Comparison of ENCODE assay signal across 19 cellular contexts in the genomic region with DNA sequence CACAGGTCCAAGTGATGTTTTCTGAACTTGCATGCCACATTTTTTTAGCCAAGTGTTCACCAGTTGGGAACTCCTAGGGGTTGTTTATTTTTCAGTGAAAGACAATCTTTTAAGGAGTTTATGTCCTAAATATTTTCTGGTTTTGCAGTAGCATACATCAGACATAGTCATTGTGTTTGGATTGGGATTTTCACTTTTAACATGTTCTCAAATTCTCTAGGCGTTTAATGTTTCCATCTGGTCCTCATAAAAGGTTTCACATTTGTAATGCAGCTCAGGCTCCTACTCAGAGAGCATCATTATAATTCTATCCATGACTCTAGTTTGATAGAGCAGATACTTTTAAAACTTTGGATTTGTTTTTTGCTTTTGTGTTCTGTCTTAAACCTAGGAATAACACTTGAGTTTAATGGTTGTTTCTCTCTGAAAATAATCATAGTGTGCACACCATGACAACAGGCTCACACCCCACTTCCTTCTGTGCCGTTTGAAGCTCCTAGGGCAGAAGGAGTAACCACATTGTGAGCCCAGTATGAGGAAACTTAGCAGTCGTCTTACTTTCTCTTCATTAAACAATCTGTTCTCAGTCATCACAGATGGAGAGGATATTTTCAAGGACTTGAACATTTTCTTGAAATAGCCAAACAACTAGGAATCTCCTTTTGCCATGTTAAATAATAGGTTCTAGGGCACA.
A peak's percentile ranks its signal among the peaks of the same experiment; 100 is the strongest.
DNase-seq lines count a peak whose midpoint lies in the region; TF ChIP-seq lines count a peak whose summit lies in the region.
"Had no signal": no experiment of that assay in that cellular context is flagged by ENCODE, and none has a peak within 500 bp of the region (broad histone marks: within the 10 kb centered on the region; RNA-seq: fewer than 3 reads in every experiment).

No MANE protein-coding gene starts in this region.

- no peaks in the 10 kb centered on the region for H3F3A ChIP-seq in OCI-LY1 (ENCODE audit: insufficient read depth, low read length)

- no peaks in the 10 kb centered on the region for H3K9me3 Mint-ChIP-seq in type B pancreatic cell
- H3K9me3 Mint-ChIP-seq: activated CD4-positive, alpha-beta T cell treated with anti-CD3 and anti-CD28 coated beads, Interleukin-2, amount 10 ng/mL, durations not matched to agents 24 days and 14 days; activated naive CD4-positive, alpha-beta T cell treated with anti-CD3 and anti-CD28 coated beads, Interleukin-2, amount 50 U/mL, for 72 hours; effector memory CD8-positive, alpha-beta T cell; stimulated activated naive CD8-positive, alpha-beta T cell treated with anti-CD3 and anti-CD28 coated beads, Interleukin-15, Interleukin-2, amounts not matched to agents 100 ng/mL and 50 ng/mL, for 24 hours had no signal

- TF ChIP-seq CTCF in AG10803 (conservative IDR thresholded peaks at IDR 0.05; ENCODE audit: low read length): no peak
- no peak for TF ChIP-seq CTCF in HEK293 (tag by site-specific recombination; IDR thresholded peaks at IDR 0.05)
- no peak for TF ChIP-seq CTCF in OCI-LY1 (IDR thresholded peaks at IDR 0.05; ENCODE audit: low read length)
- TF ChIP-seq CTCF in type B pancreatic cell (conservative IDR thresholded peaks at IDR 0.05): no peak

- peak overlapping the region; percentile 45 for H3K4me2 ChIP-seq in OCI-LY1 (ENCODE audit: low read length)
- no peak overlapping the region for H3K4me2 ChIP-seq in Karpas-422 (ENCODE audit: low read depth, low read length, poor library complexity, severe bottlenecking)
- H3K4me2 ChIP-seq: hepatocyte had no signal

- H3K36me3 ChIP-seq in HEK293 (ENCODE audit: control insufficient read depth in 2 of 2, insufficient read depth in 1 of 2, low read length in 2 of 2) (no peaks in the 10 kb centered on the region), OCI-LY1 (ENCODE audit: insufficient read depth, low read length) (no peaks in the 10 kb centered on the region), Karpas-422 (ENCODE audit: insufficient read depth, low read length) (no peaks in the 10 kb centered on the region)
- H3K36me3 ChIP-seq: neutrophil had no signal

- H3K9me2 ChIP-seq in OCI-LY1 (ENCODE audit: low read depth, low read length): no peaks in the 10 kb centered on the region
- H3K9me2 ChIP-seq in Karpas-422 (replicated peaks; ENCODE audit: insufficient read depth, low read length): no peaks in the 10 kb centered on the region

- no peaks in the 10 kb centered on the region for H3K27me3 ChIP-seq in OCI-LY1 (ENCODE audit: insufficient read depth, low read length)
- H3K27me3 ChIP-seq in Karpas-422 (ENCODE audit: low read length): no peaks in the 10 kb centered on the region
- H3K27me3 ChIP-seq: neutrophil had no signal

- POLR2A ChIA-PET in HEK293 (lab: Yijun Ruan, JAX): no interaction called here

- DNase-seq in AG10803 (ENCODE audit: low read depth): peak; percentile 32
- DNase-seq in fibroblast of gingiva (ENCODE audit: low read depth): peak; percentile 51
- DNase-seq in Karpas-422: no peak
- DNase-seq in type B pancreatic cell (ENCODE audit: extremely low spot score, unreplicated experiment): no peak
- no peak for DNase-seq in activated CD4-positive, alpha-beta T cell treated with anti-CD3 and anti-CD28 coated beads for 4 hours
- no peak for DNase-seq in NCI-H446 (lab: John Stamatoyannopoulos, UW)
- DNase-seq: activated CD4-positive, alpha-beta T cell treated with anti-CD3 and anti-CD28 coated beads, Interleukin-2, amount 10 ng/mL, durations not matched to agents 24 days and 14 days; activated T-cell treated with anti-CD3 and anti-CD28 coated beads for 4 hours; effector memory CD8-positive, alpha-beta T cell; H7; kidney glomerular epithelial cell; NCI-H1105; right cardiac atrium had no signal

- H3K4me3 ChIP-seq in AG10803 (ENCODE audit: low read length) (no peak overlapping the region), HEK293 (ENCODE audit: low read depth, low read length) (no peak overlapping the region), OCI-LY1 (ENCODE audit: low read depth, low read length, poor library complexity, severe bottlenecking) (no peak overlapping the region), Karpas-422 (ENCODE audit: low read length) (no peak overlapping the region)
- H3K4me3 ChIP-seq: hepatocyte had no signal

- H3K79me2 ChIP-seq in OCI-LY1 (ENCODE audit: insufficient read depth, low read length) (0 out of 2 replicates have a peak, but pooled peaks cover 2% of the 10 kb centered on the region), Karpas-422 (ENCODE audit: low read length) (no peaks in the 10 kb centered on the region)
- H3K79me2 ChIP-seq: hepatocyte had no signal

- no peak overlapping the region for H3K27ac ChIP-seq in HEK293 (ENCODE audit: extremely low read depth, low read depth, low read length)
- H3K27ac ChIP-seq in OCI-LY1 (ENCODE audit: low read depth, low read length, poor library complexity, severe bottlenecking): peak overlapping the region; percentile 47
- H3K27ac ChIP-seq in Karpas-422 (ENCODE audit: low read length): no peak overlapping the region
- H3K27ac ChIP-seq: hepatocyte, neutrophil had no signal

- CTCF ChIA-PET in HEK293 (lab: Yijun Ruan, JAX): no interaction called here

- H3K4me3 Mint-ChIP-seq in type B pancreatic cell: no peak overlapping the region
- H3K4me3 Mint-ChIP-seq: activated CD4-positive, alpha-beta T cell treated with anti-CD3 and anti-CD28 coated beads, Interleukin-2, amount 10 ng/mL, durations not matched to agents 24 days and 14 days; effector memory CD8-positive, alpha-beta T cell; stimulated activated naive CD8-positive, alpha-beta T cell treated with anti-CD3 and anti-CD28 coated beads, Interleukin-15, Interleukin-2, amounts not matched to agents 100 ng/mL and 50 ng/mL, for 24 hours had no signal

- H3K9ac ChIP-seq in OCI-LY1 (ENCODE audit: low read length) (0 out of 2 replicates have a peak overlapping the region, but pooled peaks have one; percentile 11), Karpas-422 (ENCODE audit: low read length) (no peak overlapping the region)

- H3K9me3 ChIP-seq in HEK293 (ENCODE audit: control insufficient read depth, insufficient read depth, low read depth, low read length) (no peaks in the 10 kb centered on the region), OCI-LY1 (ENCODE audit: low read length) (no peaks in the 10 kb centered on the region), Karpas-422 (ENCODE audit: low read length) (no peaks in the 10 kb centered on the region)
- H3K9me3 ChIP-seq: neutrophil had no signal

- H3K27ac Mint-ChIP-seq in type B pancreatic cell: no peak overlapping the region
- H3K27ac Mint-ChIP-seq: activated CD4-positive, alpha-beta T cell treated with anti-CD3 and anti-CD28 coated beads, Interleukin-2, amount 10 ng/mL, durations not matched to agents 24 days and 14 days; activated naive CD4-positive, alpha-beta T cell treated with anti-CD3 and anti-CD28 coated beads, Interleukin-2, amount 50 U/mL, for 72 hours; effector memory CD8-positive, alpha-beta T cell; stimulated activated naive CD8-positive, alpha-beta T cell treated with anti-CD3 and anti-CD28 coated beads, Interleukin-15, Interleukin-2, amounts not matched to agents 100 ng/mL and 50 ng/mL, for 24 hours had no signal

- H3K36me3 Mint-ChIP-seq in type B pancreatic cell: no peaks in the 10 kb centered on the region
- H3K36me3 Mint-ChIP-seq: activated naive CD4-positive, alpha-beta T cell treated with anti-CD3 and anti-CD28 coated beads, Interleukin-2, amount 50 U/mL, for 72 hours had no signal

- H2AFZ ChIP-seq in OCI-LY1 (ENCODE audit: low read length): no peak overlapping the region
- H2AFZ ChIP-seq in Karpas-422 (ENCODE audit: low read length): no peak overlapping the region
- H2AFZ ChIP-seq: hepatocyte had no signal

- H4K20me1 ChIP-seq in OCI-LY1 (ENCODE audit: insufficient read depth, low read length): no peaks in the 10 kb centered on the region
- no peaks in the 10 kb centered on the region for H4K20me1 ChIP-seq in Karpas-422 (ENCODE audit: insufficient read depth, low read depth, low read length)

- H3K4me1 Mint-ChIP-seq in type B pancreatic cell (ENCODE audit: unreplicated experiment): no peaks in the 10 kb centered on the region

- H3K4me1 ChIP-seq in HEK293 (ENCODE audit: control insufficient read depth, insufficient read depth, low read length): no peaks in the 10 kb centered on the region
- peaks cover 36% of the 10 kb centered on the region for H3K4me1 ChIP-seq in OCI-LY1 (ENCODE audit: insufficient read depth, low read length, severe bottlenecking)
- no peaks in the 10 kb centered on the region for H3K4me1 ChIP-seq in Karpas-422 (ENCODE audit: low read length)

- no peaks in the 10 kb centered on the region for H3K27me3 Mint-ChIP-seq in type B pancreatic cell

TF ChIP-seq in HEK293, 187 proteins besides CTCF, POLR2A, EP300 and RAD21 (continues in another document):
- TF ChIP-seq, protein P1, sequence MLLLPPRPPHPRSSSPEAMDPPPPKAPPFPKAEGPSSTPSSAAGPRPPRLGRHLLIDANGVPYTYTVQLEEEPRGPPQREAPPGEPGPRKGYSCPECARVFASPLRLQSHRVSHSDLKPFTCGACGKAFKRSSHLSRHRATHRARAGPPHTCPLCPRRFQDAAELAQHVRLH (tag by site-specific recombination; IDR thresholded peaks at IDR 0.05): no peak
- TF ChIP-seq, protein P2, sequence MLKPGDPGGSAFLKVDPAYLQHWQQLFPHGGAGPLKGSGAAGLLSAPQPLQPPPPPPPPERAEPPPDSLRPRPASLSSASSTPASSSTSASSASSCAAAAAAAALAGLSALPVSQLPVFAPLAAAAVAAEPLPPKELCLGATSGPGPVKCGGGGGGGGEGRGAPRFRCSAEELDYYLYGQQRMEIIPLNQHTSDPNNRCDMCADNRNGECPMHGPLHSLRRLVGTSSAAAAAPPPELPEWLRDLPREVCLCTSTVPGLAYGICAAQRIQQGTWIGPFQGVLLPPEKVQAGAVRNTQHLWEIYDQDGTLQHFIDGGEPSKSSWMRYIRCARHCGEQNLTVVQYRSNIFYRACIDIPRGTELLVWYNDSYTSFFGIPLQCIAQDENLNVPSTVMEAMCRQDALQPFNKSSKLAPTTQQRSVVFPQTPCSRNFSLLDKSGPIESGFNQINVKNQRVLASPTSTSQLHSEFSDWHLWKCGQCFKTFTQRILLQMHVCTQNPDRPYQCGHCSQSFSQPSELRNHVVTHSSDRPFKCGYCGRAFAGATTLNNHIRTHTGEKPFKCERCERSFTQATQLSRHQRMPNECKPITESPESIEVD (tag by site-specific recombination; IDR thresholded peaks at IDR 0.05): 0 out of 2 replicates have a peak, but pooled peaks have one; percentile 7
- TF ChIP-seq ZNF114 (tag by site-specific recombination; IDR thresholded peaks at IDR 0.05) (no peak), ZNF837 (tag by site-specific recombination; IDR thresholded peaks at IDR 0.05) (no peak)

Comparison
In these comparisons a context has a peak if more than half of its experiments do, and no peak if none do; other contexts are left out.
1. DNase-seq: peak in AG10803 (single experiment) and fibroblast of gingiva (single experiment); none in Karpas-422 (single experiment), type B pancreatic cell (single experiment), activated CD4-positive, alpha-beta T cell treated with anti-CD3 and anti-CD28 coated beads for 4 hours (0 of 2) and NCI-H446 (0 of 2).